In genomic region chr10:70846795-70847194, GRCh38 we compare ENCODE assay signal across 13 cellular contexts. TPM values are rescaled to one million over a fixed set of nuclear protein-coding genes. Genes with fewer than 3 reads are reported as not detected.
DNase-seq lines count a peak whose midpoint lies in the region; ATAC-seq lines count a peak whose summit lies in the region.
"Had no signal": no experiment of that assay in that cellular context is flagged by ENCODE, and none has a peak within 500 bp of the region (broad histone marks: within the 10 kb centered on the region; RNA-seq: fewer than 3 reads in every experiment).

No MANE protein-coding gene starts in this region.

- peak; percentile 43 for DNase-seq in EH (ENCODE audit: low read depth)
- peak; percentile 15 for DNase-seq in M059J (ENCODE audit: low read depth)
- peak; percentile 83 for DNase-seq in amniotic epithelial cell (ENCODE audit: low read depth)
- DNase-seq in iris pigment epithelial cell (ENCODE audit: low read depth), result peak; percentile 31
- no peak for DNase-seq in NCI-H1417 (lab: John Stamatoyannopoulos, UW)
- no peak for DNase-seq in NCI-H1694 (lab: John Stamatoyannopoulos, UW)
- DNase-seq: CD4-positive, CD25-positive, alpha-beta regulatory T cell; NCI-H1105; NCI-H2081; NCI-H2171; NCI-H526; Right ventricle myocardium superior had no signal

- ATAC-seq in GM19351 (IDR thresholded peaks at IDR 0.05; ENCODE audit: unreplicated experiment), result no peak

RNA-seq across cellular contexts. Expression of gene SGPL1, which starts 31.0 kb away (rescaled TPM):
- total RNA-seq in M059J (2014; rRNA removed; shearing (Covaris generic)), result 25.8 and 26.5 TPM in 2 replicates

RNA-seq across cellular contexts. Expression of gene PCBD1, which starts 41.6 kb away (rescaled TPM):
- total RNA-seq in M059J (2014; rRNA removed; shearing (Covaris generic)), result 34.3 and 36.3 TPM in 2 replicates

Comparison
In these comparisons a context has a peak if more than half of its experiments do, and no peak if none do; other contexts are left out.
1. DNase-seq: peak in EH (single experiment), M059J (single experiment), amniotic epithelial cell (single experiment) and iris pigment epithelial cell (single experiment); none in NCI-H1417 (0 of 3) and NCI-H1694 (single experiment).